In the genomic region with DNA sequence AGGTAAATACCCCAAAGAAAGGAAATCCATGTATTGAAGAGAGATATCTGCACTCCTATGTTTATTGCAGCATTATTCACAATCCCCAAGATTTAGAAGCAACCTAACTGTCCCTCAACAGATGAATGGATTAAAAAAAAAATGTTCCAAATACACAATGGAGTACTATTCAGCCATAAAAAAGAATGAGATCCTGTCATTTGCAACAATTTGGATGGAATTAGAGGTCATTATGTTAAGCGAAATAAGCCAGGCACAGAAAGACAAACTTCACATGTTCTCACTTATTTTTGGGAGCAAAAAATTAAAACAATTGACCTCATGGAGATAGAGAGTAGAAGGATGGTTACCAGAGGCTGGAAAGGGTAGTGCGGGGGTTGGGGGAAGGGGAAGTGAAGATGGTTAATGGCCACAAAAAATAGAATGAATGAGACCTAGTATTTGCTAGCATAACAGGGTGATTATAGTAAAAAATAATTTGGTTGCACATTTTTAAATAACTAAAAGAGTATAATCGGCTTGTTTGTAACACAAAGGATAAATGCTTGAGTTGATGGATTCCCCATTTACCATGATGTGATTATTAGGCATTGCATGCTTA, we compare ENCODE assay signal across 1 cellular context.
A peak's percentile ranks its signal among the peaks of the same experiment; 100 is the strongest.
TF ChIP-seq lines count a peak whose summit lies in the region.

No MANE protein-coding gene starts in this region.

TF ChIP-seq in HepG2, 621 proteins besides CTCF, POLR2A, EP300 and RAD21:
- TF ChIP-seq HNRNPK (IDR thresholded peaks at IDR 0.05; ENCODE audit: low read depth, low read length, poor library complexity, severe bottlenecking) (peak; percentile 53), ZSCAN22 (CRISPR knock-in tag; IDR thresholded peaks at IDR 0.05) (no peak), SCMH1 (CRISPR knock-in tag; IDR thresholded peaks at IDR 0.05; ENCODE audit: borderline replicate concordance) (no peak), CHD4 (IDR thresholded peaks at IDR 0.05; ENCODE audit: borderline replicate concordance, low read length) (0 out of 2 replicates have a peak, but pooled peaks have one; percentile 33)
- TF ChIP-seq, protein P1, sequence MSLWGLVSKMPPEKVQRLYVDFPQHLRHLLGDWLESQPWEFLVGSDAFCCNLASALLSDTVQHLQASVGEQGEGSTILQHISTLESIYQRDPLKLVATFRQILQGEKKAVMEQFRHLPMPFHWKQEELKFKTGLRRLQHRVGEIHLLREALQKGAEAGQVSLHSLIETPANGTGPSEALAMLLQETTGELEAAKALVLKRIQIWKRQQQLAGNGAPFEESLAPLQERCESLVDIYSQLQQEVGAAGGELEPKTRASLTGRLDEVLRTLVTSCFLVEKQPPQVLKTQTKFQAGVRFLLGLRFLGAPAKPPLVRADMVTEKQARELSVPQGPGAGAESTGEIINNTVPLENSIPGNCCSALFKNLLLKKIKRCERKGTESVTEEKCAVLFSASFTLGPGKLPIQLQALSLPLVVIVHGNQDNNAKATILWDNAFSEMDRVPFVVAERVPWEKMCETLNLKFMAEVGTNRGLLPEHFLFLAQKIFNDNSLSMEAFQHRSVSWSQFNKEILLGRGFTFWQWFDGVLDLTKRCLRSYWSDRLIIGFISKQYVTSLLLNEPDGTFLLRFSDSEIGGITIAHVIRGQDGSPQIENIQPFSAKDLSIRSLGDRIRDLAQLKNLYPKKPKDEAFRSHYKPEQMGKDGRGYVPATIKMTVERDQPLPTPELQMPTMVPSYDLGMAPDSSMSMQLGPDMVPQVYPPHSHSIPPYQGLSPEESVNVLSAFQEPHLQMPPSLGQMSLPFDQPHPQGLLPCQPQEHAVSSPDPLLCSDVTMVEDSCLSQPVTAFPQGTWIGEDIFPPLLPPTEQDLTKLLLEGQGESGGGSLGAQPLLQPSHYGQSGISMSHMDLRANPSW (CRISPR knock-in tag; IDR thresholded peaks at IDR 0.05; ENCODE audit: borderline replicate concordance): 0 out of 2 replicates have a peak, but pooled peaks have one; percentile 6
TF ChIP-seq in HepG2: peak in this region for 3.
